In the genomic region with DNA sequence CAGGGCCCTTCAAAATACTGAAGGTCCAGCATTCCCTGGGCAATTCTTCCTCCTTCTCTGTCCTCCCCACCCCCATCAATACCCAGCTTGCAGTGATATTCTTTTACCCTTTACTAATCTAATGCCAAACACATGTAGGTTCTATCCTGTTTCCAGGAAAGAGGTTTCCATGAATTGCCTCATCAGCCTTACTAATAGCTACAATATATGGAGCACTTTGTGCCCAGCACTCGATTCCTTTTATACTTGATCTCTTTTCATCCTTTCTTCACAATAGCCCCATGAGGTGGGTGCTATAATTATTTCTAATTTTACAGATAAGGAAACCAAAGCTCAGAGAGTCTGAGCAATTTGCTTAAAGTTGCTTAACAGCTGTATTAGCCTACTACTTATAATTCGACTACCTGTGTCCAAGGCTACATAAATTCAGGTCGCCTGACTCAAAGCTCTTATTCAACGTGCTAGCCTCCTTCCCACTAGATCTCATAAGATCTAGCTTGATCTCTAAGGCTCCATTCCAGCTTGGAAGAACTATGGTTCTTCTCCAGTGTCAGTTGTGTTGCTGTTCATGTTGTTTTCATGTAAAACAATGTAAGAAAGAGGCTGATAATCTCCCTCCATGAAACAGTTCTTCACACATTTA, we compare ENCODE assay signal across 9 cellular contexts.
DNase-seq lines count a peak whose midpoint lies in the region; FAIRE-seq and TF ChIP-seq lines count a peak whose summit lies in the region.
"Had no signal": no experiment of that assay in that cellular context is flagged by ENCODE, and none has a peak within 500 bp of the region (broad histone marks: within the 10 kb centered on the region; RNA-seq: fewer than 3 reads in every experiment).

No MANE protein-coding gene starts in this region.

- H3K27ac ChIP-seq in HUES64 (ENCODE audit: low read depth, low read length) (peak overlapping the region; percentile 69), neuronal stem cell (replicated peaks; ENCODE audit: low read length) (peak overlapping the region; percentile 54)
- H3K27ac ChIP-seq: pancreas had no signal

- H3K36me3 ChIP-seq in HUES64 (ENCODE audit: insufficient read depth, low read length) (no peaks in the 10 kb centered on the region), neuronal stem cell (replicated peaks in 1 of 2; ENCODE audit: control insufficient read depth in 2 of 2, insufficient read depth in 2 of 2, low read length in 2 of 2) (no peaks in the 10 kb centered on the region)
- H3K36me3 ChIP-seq: pancreas had no signal

- H3K9me3 ChIP-seq in HUES64 (ENCODE audit: insufficient read depth, low read depth, low read length), result no peaks in the 10 kb centered on the region
- peaks cover 0 to 7% of the 10 kb centered on the region in 2 donors for H3K9me3 ChIP-seq in neuronal stem cell (replicated peaks in 1 of 2; ENCODE audit: control insufficient read depth in 2 of 2, insufficient read depth in 1 of 2, low read depth in 1 of 2, low read length in 2 of 2)
- H3K9me3 ChIP-seq: pancreas had no signal

- H3K9ac ChIP-seq in HUES64 (ENCODE audit: low read depth, low read length) (no peak overlapping the region; the same call in 1 of the 2 replicates), neuronal stem cell (ENCODE audit: low read depth, low read length, poor library complexity) (no peak overlapping the region)

- no peak for FAIRE-seq in GM12892 (lab: Jason Lieb, UNC)
- FAIRE-seq: pancreas had no signal

- H3K4me2 ChIP-seq in neuronal stem cell (ENCODE audit: insufficient read depth, low read length, poor library complexity, severe bottlenecking), result no peak overlapping the region

- no peak for TF ChIP-seq POLR2A in GM12892 (IDR thresholded peaks at IDR 0.05; ENCODE audit: low read depth, low read length)

- H3K4me3 ChIP-seq in HUES64 (ENCODE audit: low read length) (no peak overlapping the region), choroid plexus epithelial cell (ENCODE audit: low read depth, low read length) (no peak overlapping the region), neuronal stem cell (ENCODE audit: low read length in 2 of 2) (no peak overlapping the region)
- H3K4me3 ChIP-seq: pancreas had no signal

- no peak overlapping the region for H2AK5ac ChIP-seq in neuronal stem cell (ENCODE audit: low read depth, low read length)

- no peaks in the 10 kb centered on the region for H3K27me3 ChIP-seq in HUES64 (ENCODE audit: insufficient read depth, low read length)
- no peaks in the 10 kb centered on the region for H3K27me3 ChIP-seq in neuronal stem cell (ENCODE audit: control insufficient read depth in 3 of 3, insufficient read depth in 3 of 3, low read depth in 1 of 3, low read length in 3 of 3)
- H3K27me3 ChIP-seq: pancreas had no signal

- no peak overlapping the region for H3K14ac ChIP-seq in neuronal stem cell (ENCODE audit: low read length)

- H3K4ac ChIP-seq in neuronal stem cell (ENCODE audit: low read length), result no peak overlapping the region

- WGBS in HUES64, result 82% methylated on average over 4 of the region's 4 CpGs
- no CpG with 5 or more reads among the region's 4 CpGs for WGBS in neuronal stem cell (ENCODE audit: extremely low coverage in 2 of 2, insufficient read length in 2 of 2, insufficient replicate concordance in 1 of 2), 2 donors

- peaks cover 33% of the 10 kb centered on the region for H3K4me1 ChIP-seq in HUES64 (ENCODE audit: insufficient read depth, low read length)
- H3K4me1 ChIP-seq in neuronal stem cell (ENCODE audit: control insufficient read depth in 2 of 2, insufficient read depth in 1 of 2, low read depth in 1 of 2, low read length in 2 of 2), result peaks cover 13 to 33% of the 10 kb centered on the region in 2 donors
- H3K4me1 ChIP-seq: pancreas had no signal

- no peak overlapping the region for H3K23ac ChIP-seq in neuronal stem cell (ENCODE audit: low read depth, low read length, poor library complexity)

- no peak overlapping the region for H2BK5ac ChIP-seq in neuronal stem cell (ENCODE audit: low read length)

- no peaks in the 10 kb centered on the region for H3K79me1 ChIP-seq in neuronal stem cell (ENCODE audit: low read depth, low read length)

- no peak for TF ChIP-seq CTCF in choroid plexus epithelial cell (conservative IDR thresholded peaks at IDR 0.05; ENCODE audit: low read depth, low read length)

- H3K18ac ChIP-seq in neuronal stem cell (ENCODE audit: low read length), result no peak overlapping the region

- no peak overlapping the region for H2BK15ac ChIP-seq in neuronal stem cell (ENCODE audit: low read length)

- H2BK12ac ChIP-seq in neuronal stem cell (ENCODE audit: low read length), result no peak overlapping the region

- H4K8ac ChIP-seq in neuronal stem cell (ENCODE audit: low read depth, low read length), result no peak overlapping the region

- H2BK120ac ChIP-seq in neuronal stem cell (ENCODE audit: low read depth, low read length), result no peak overlapping the region

- peak overlapping the region; percentile 16 for H2AFZ ChIP-seq in neuronal stem cell (ENCODE audit: low read length)

- no peak overlapping the region for H4K91ac ChIP-seq in neuronal stem cell (ENCODE audit: low read depth, low read length, poor library complexity)

- DNase-seq in GM03348 (ENCODE audit: low spot score), result peak; percentile 23
- DNase-seq in choroid plexus epithelial cell (ENCODE audit: low read depth), result peak; percentile 32
- DNase-seq in neuronal stem cell (ENCODE audit: low spot score), result no peak
- no peak for DNase-seq in NCI-H128 (lab: John Stamatoyannopoulos, UW; ENCODE audit: unreplicated experiment)
- DNase-seq in GM12892 (ENCODE audit: insufficient read length), result no peak
- DNase-seq in NCI-H187 treated with DMSO at 0.1 percent for 48 hours (lab: John Stamatoyannopoulos, UW), result no peak
- no peak for DNase-seq in activated T-cell treated with anti-CD3 and anti-CD28 coated beads, Interleukin-2, amount 50 U/mL, for 48 hours

Comparison
In these comparisons a context has a peak if more than half of its experiments do, and no peak if none do; other contexts are left out.
1. DNase-seq: peak in GM03348 (single experiment) and choroid plexus epithelial cell (single experiment); none in neuronal stem cell (single experiment), NCI-H128 (single experiment), GM12892 (single experiment), NCI-H187 treated with DMSO at 0.1 percent for 48 hours (single experiment) and activated T-cell treated with anti-CD3 and anti-CD28 coated beads, Interleukin-2, amount 50 U/mL, for 48 hours (0 of 2).